7 cellular contexts compared by ENCODE assay signal in genomic region chr6:6696867-6697531, GRCh38.
A peak's percentile ranks its signal among the peaks of the same experiment; 100 is the strongest.
DNase-seq lines count a peak whose midpoint lies in the region; ATAC-seq and TF ChIP-seq lines count a peak whose summit lies in the region.

No MANE protein-coding gene starts in this region.

- peaks cover 5% of the 10 kb centered on the region for H3K4me1 Mint-ChIP-seq in activated T-helper 17 cell treated with anti-CD3 and anti-CD28 coated beads, Interleukin-2, amount 50 U/mL, for 72 hours

- peaks cover 25% of the 10 kb centered on the region for H3K27me3 Mint-ChIP-seq in activated T-helper 17 cell treated with anti-CD3 and anti-CD28 coated beads, Interleukin-2, amount 50 U/mL, for 72 hours

- H3K27ac ChIP-seq in SJCRH30 = no peak overlapping the region
- H3K27ac ChIP-seq in neutrophil = peak overlapping the region; percentile 87

- H3K27ac Mint-ChIP-seq in activated T-helper 17 cell treated with anti-CD3 and anti-CD28 coated beads, Interleukin-2, amount 50 U/mL, for 72 hours = no peak overlapping the region

- H3K36me3 Mint-ChIP-seq in activated T-helper 17 cell treated with anti-CD3 and anti-CD28 coated beads, Interleukin-2, amount 50 U/mL, for 72 hours (ENCODE audit: low read depth) = no peaks in the 10 kb centered on the region

- no peak overlapping the region for H3K4me3 ChIP-seq in SJCRH30
- no peak overlapping the region for H3K4me3 ChIP-seq in fibroblast of mammary gland (ENCODE audit: control insufficient read depth, low read depth, low read length)
- no peak overlapping the region for H3K4me3 ChIP-seq in neutrophil (ENCODE audit: low read depth in 1 of 2, low read length in 1 of 2)

- ATAC-seq in activated T-helper 17 cell treated with anti-CD3 and anti-CD28 coated beads, Interleukin-2, amount 50 U/mL, for 72 hours (replicated peaks) = no peak
- no peak for ATAC-seq in GM19351 (IDR thresholded peaks at IDR 0.05; ENCODE audit: unreplicated experiment)

- H3K9me3 ChIP-seq in SJCRH30 (replicated peaks) (no peaks in the 10 kb centered on the region), neutrophil (no peaks in the 10 kb centered on the region)

- H3K9me3 Mint-ChIP-seq in activated T-helper 17 cell treated with anti-CD3 and anti-CD28 coated beads, Interleukin-2, amount 50 U/mL, for 72 hours = no peaks in the 10 kb centered on the region

- peaks cover 10% of the 10 kb centered on the region for H3K4me1 ChIP-seq in SJCRH30
- peaks cover 89 to 91% of the 10 kb centered on the region in 2 experiments for H3K4me1 ChIP-seq in neutrophil (ENCODE audit: control insufficient read depth in 1 of 2, insufficient read depth in 1 of 2, low read depth in 1 of 2, low read length in 1 of 2)

- H3K36me3 ChIP-seq in SJCRH30 (no peaks in the 10 kb centered on the region), neutrophil (no peaks in the 10 kb centered on the region)

- H3K27me3 ChIP-seq in SJCRH30 = no peaks in the 10 kb centered on the region
- no peaks in the 10 kb centered on the region for H3K27me3 ChIP-seq in neutrophil

- TF ChIP-seq CTCF in fibroblast of mammary gland (conservative IDR thresholded peaks at IDR 0.05; ENCODE audit: control insufficient read depth, insufficient read depth, low read depth, low read length) (peak; percentile 87), neutrophil (IDR thresholded peaks at IDR 0.05) (peak; percentile 66)

- DNase-seq in ELF-1 (ENCODE audit: low read depth, low spot score) (peak; percentile 92), Kasumi-1 (lab: John Stamatoyannopoulos, UW) (peak; percentile 90 to 91), SJCRH30 (peak; percentile 41 to 76), fibroblast of mammary gland (ENCODE audit: low read depth) (peak; percentile 78)

- H3K4me3 Mint-ChIP-seq in activated T-helper 17 cell treated with anti-CD3 and anti-CD28 coated beads, Interleukin-2, amount 50 U/mL, for 72 hours = no peak overlapping the region
